Comparison of ENCODE assay signal across 9 cellular contexts in genomic region chr15:56040081-56041035, GRCh38. TPM values are rescaled to one million over a fixed set of nuclear protein-coding genes. Genes with fewer than 3 reads are reported as not detected.
DNase-seq lines count a peak whose midpoint lies in the region; ATAC-seq, FAIRE-seq and TF ChIP-seq lines count a peak whose summit lies in the region.
"Had no signal": no experiment of that assay in that cellular context is flagged by ENCODE, and none has a peak within 500 bp of the region (broad histone marks: within the 10 kb centered on the region; RNA-seq: fewer than 3 reads in every experiment).

No MANE protein-coding gene starts in this region.

- peaks cover 20% of the 10 kb centered on the region for H3K9me3 Mint-ChIP-seq in activated CD4-positive, alpha-beta T cell treated with anti-CD3 and anti-CD28 coated beads, Interleukin-2, amount 10 ng/mL, durations not matched to agents 24 days and 14 days

- no peak for TF ChIP-seq RAD21 in H1 (IDR thresholded peaks at IDR 0.05 in 1 of 2, conservative IDR thresholded peaks at IDR 0.05 in 1 of 2; ENCODE audit: low read depth in 2 of 2, low read length in 2 of 2)

- H3K4ac ChIP-seq in H1 (replicated peaks; ENCODE audit: insufficient read length, low read depth, low read length): no peak overlapping the region

- 0 out of 2 replicates have a peak overlapping the region, but pooled peaks have one; percentile 56 for H2BK20ac ChIP-seq in H1 (ENCODE audit: low read length)

- CTCF ChIA-PET in H1 (lab: Charles Lee; ENCODE audit: partially characterized antibody): interaction anchor here (1.1 to 3.2 kb wide), 2 partner anchors 13 to 22 kb away, joined by 6 to 18 read pairs; no protein-coding TSS in a partner anchor

- no peak overlapping the region for H3K23ac ChIP-seq in H1 (ENCODE audit: insufficient read length)

- H3K56ac ChIP-seq in H1 (replicated peaks; ENCODE audit: insufficient read length, low read depth, low read length): no peak overlapping the region

- H2BK5ac ChIP-seq in H1 (ENCODE audit: low read depth, low read length): no peak overlapping the region

- TF ChIP-seq POLR2A in H1 (IDR thresholded peaks at IDR 0.05; ENCODE audit: control extremely low read depth in 1 of 2, low read depth in 2 of 2, low read length in 2 of 2): no peak
- no peak for TF ChIP-seq POLR2A in GM18505 (IDR thresholded peaks at IDR 0.05; ENCODE audit: borderline replicate concordance, extremely low read depth, insufficient read depth, insufficient read length)

- no peaks in the 10 kb centered on the region for H3K36me3 ChIP-seq in H1 (ENCODE audit: control insufficient read depth in 2 of 4, insufficient read depth in 4 of 4, low read length in 3 of 4)

- H3K27ac ChIP-seq in H1 (ENCODE audit: low read depth, low read length): no peak overlapping the region
- H3K27ac ChIP-seq: VCaP had no signal

- no peak overlapping the region for H4K91ac ChIP-seq in H1 (replicated peaks; ENCODE audit: insufficient read length, low read length)

- no peaks in the 10 kb centered on the region for H3K27me3 ChIP-seq in H1 (replicated peaks in 1 of 4; ENCODE audit: control insufficient read depth in 3 of 4, extremely low read depth in 1 of 4, insufficient read depth in 3 of 4, low read length in 3 of 4)

- intact Hi-C loops in activated CD4-positive, alpha-beta T cell treated with anti-CD3 and anti-CD28 coated beads, Interleukin-2, amount 10 ng/mL, durations not matched to agents 24 days and 14 days (cut with micrococcal nuclease): no loop called here

- H3K14ac ChIP-seq in H1 (ENCODE audit: insufficient read length): no peak overlapping the region

- no peak overlapping the region for H4K5ac ChIP-seq in H1 (ENCODE audit: insufficient read length, low read depth, low read length)

- H3K23me2 ChIP-seq in H1 (ENCODE audit: low read depth, low read length): no peaks in the 10 kb centered on the region

- no peaks in the 10 kb centered on the region for H3K27me3 Mint-ChIP-seq in activated CD4-positive, alpha-beta T cell treated with anti-CD3 and anti-CD28 coated beads, Interleukin-2, amount 10 ng/mL, durations not matched to agents 24 days and 14 days

- no peak for TF ChIP-seq EP300 in H1 (IDR thresholded peaks at IDR 0.05; ENCODE audit: borderline replicate concordance in 1 of 2, low read depth in 2 of 2, low read length in 2 of 2)

- no peak overlapping the region for H3K9ac ChIP-seq in H1 (replicated peaks in 1 of 4; ENCODE audit: extremely low read depth in 1 of 4, low read depth in 3 of 4, low read length in 3 of 4)

- no peak overlapping the region for H3K18ac ChIP-seq in H1 (ENCODE audit: extremely low read depth, low read length)

- TF ChIP-seq CTCF in H1 (IDR thresholded peaks at IDR 0.05; ENCODE audit: control extremely low read depth in 1 of 3, insufficient read depth in 1 of 3, low read depth in 1 of 3, low read length in 3 of 3): no peak

- 85% methylated on average over 8 of the region's 8 CpGs; no CpG with 5 or more reads in 1 of the 2 experiments for WGBS in H1 (ENCODE audit: extremely low coverage in 1 of 2, insufficient coverage in 1 of 2, insufficient read length in 1 of 2, insufficient replicate concordance in 2 of 2, low coverage in 1 of 2, low lambda C conversion rate in 2 of 2, missing lambda C conversion rate in 1 of 2), 2 experiments

- no peak overlapping the region for H3K4me3 ChIP-seq in H1 (ENCODE audit: extremely low read depth in 1 of 4, insufficient read depth in 2 of 4, low read depth in 3 of 4, low read length in 4 of 4)

- H3K79me2 ChIP-seq in H1 (ENCODE audit: control insufficient read depth in 1 of 2, insufficient read depth in 2 of 2, low read length in 2 of 2): no peaks in the 10 kb centered on the region

- peak; percentile 33 to 36 for DNase-seq in activated CD4-positive, alpha-beta T cell treated with anti-CD3 and anti-CD28 coated beads for 4 hours
- DNase-seq in activated CD4-positive, alpha-beta T cell treated with anti-CD3 and anti-CD28 coated beads, Interleukin-2, amount 10 ng/mL, durations not matched to agents 24 days and 14 days: no peak
- peak; percentile 98 for DNase-seq in NCI-H226
- DNase-seq in H1 (ENCODE audit: low read depth in 1 of 2, low spot score in 2 of 2): peak in 1 of 2 experiments; percentile 25
- DNase-seq in mucosa of gallbladder (ENCODE audit: low spot score): peak; percentile 84
- no peak for DNase-seq in NCI-H187 (lab: John Stamatoyannopoulos, UW)
- no peak for DNase-seq in NCI-H128 (lab: John Stamatoyannopoulos, UW; ENCODE audit: unreplicated experiment)

- H2BK120ac ChIP-seq in H1 (replicated peaks; ENCODE audit: low read depth, low read length): no peak overlapping the region

- H2BK12ac ChIP-seq in H1 (ENCODE audit: low read depth, low read length): peak overlapping the region; percentile 20; the same call in 1 of the 2 replicates

- H3K27ac Mint-ChIP-seq in activated CD4-positive, alpha-beta T cell treated with anti-CD3 and anti-CD28 coated beads, Interleukin-2, amount 10 ng/mL, durations not matched to agents 24 days and 14 days: no peak overlapping the region

- H3K9me3 ChIP-seq in H1 (ENCODE audit: insufficient read depth in 2 of 2, low read depth in 1 of 2, low read length in 1 of 2): no peaks in the 10 kb centered on the region

- H3K4me2 ChIP-seq in H1 (ENCODE audit: insufficient read depth in 1 of 2, low read depth in 2 of 2, low read length in 2 of 2): no peak overlapping the region

- no peak overlapping the region for H3K4me3 Mint-ChIP-seq in activated CD4-positive, alpha-beta T cell treated with anti-CD3 and anti-CD28 coated beads, Interleukin-2, amount 10 ng/mL, durations not matched to agents 24 days and 14 days

- H3K36me3 Mint-ChIP-seq in activated CD4-positive, alpha-beta T cell treated with anti-CD3 and anti-CD28 coated beads, Interleukin-2, amount 10 ng/mL, durations not matched to agents 24 days and 14 days (ENCODE audit: low read depth): peaks cover 9% of the 10 kb centered on the region

- peak overlapping the region; percentile 81 for H2AFZ ChIP-seq in H1 (ENCODE audit: low read length)

- peak overlapping the region; percentile 14; the same call in 1 of the 2 replicates for H4K8ac ChIP-seq in H1 (ENCODE audit: extremely low read depth, insufficient read depth, low read length)

- H2BK15ac ChIP-seq in H1 (ENCODE audit: low read length): no peak overlapping the region

- peaks cover 0 to 5% (median 2%) of the 10 kb centered on the region in 4 experiments; a peak in 4 of 7 replicates for H3K4me1 ChIP-seq in H1 (replicated peaks in 1 of 4; ENCODE audit: control insufficient read depth in 3 of 4, insufficient read depth in 4 of 4, low read length in 3 of 4)

- no peak for ATAC-seq in GM18505 (IDR thresholded peaks at IDR 0.05; ENCODE audit: unreplicated experiment)

- H3K4me1 Mint-ChIP-seq in activated CD4-positive, alpha-beta T cell treated with anti-CD3 and anti-CD28 coated beads, Interleukin-2, amount 10 ng/mL, durations not matched to agents 24 days and 14 days: peaks cover 30% of the 10 kb centered on the region

- POLR2A ChIA-PET in H1 (lab: Charles Lee; ENCODE audit: partially characterized antibody): no interaction called here

- H2AK5ac ChIP-seq in H1 (ENCODE audit: low read depth, low read length): no peak overlapping the region; the same call in 1 of the 2 replicates

- H3K79me1 ChIP-seq in H1 (ENCODE audit: low read depth, low read length): no peaks in the 10 kb centered on the region

- H4K20me1 ChIP-seq in H1 (replicated peaks in 1 of 2; ENCODE audit: control insufficient read depth in 1 of 2, insufficient read depth in 2 of 2, low read length in 2 of 2): no peaks in the 10 kb centered on the region

- FAIRE-seq in H1 (lab: Jason Lieb, UNC): no peak

TF ChIP-seq in H1, 55 proteins besides CTCF, POLR2A, EP300 and RAD21 (continues in another document):
- TF ChIP-seq PHF8 (conservative IDR thresholded peaks at IDR 0.05; ENCODE audit: low read depth, low read length) (no peak), CEBPB (IDR thresholded peaks at IDR 0.05; ENCODE audit: low read depth, low read length) (peak; percentile 84), USF2 (IDR thresholded peaks at IDR 0.05; ENCODE audit: low read length) (no peak; the same call in 1 of the 2 replicates), RBBP5 (IDR thresholded peaks at IDR 0.05; ENCODE audit: borderline replicate concordance, low read depth, low read length) (no peak), ATF3 (IDR thresholded peaks at IDR 0.05; ENCODE audit: insufficient read depth, low read depth, low read length) (0 out of 2 replicates have a peak, but pooled peaks have one; percentile 29), ZNF274 (IDR thresholded peaks at IDR 0.05; ENCODE audit: borderline replicate concordance, extremely low read depth, low read length) (no peak), GTF2F1 (IDR thresholded peaks at IDR 0.05; ENCODE audit: borderline replicate concordance, low read depth, low read length) (no peak), CHD1 (IDR thresholded peaks at IDR 0.05; ENCODE audit: low read depth, low read length) (no peak), MAX (IDR thresholded peaks at IDR 0.05) (peak; percentile 58)

RNA-seq across cellular contexts. Expression of gene NEDD4, which starts 46.9 kb away (rescaled TPM):
- 9.5 and 10.7 TPM in 2 replicates for total RNA-seq in activated CD4-positive, alpha-beta T cell treated with anti-CD3 and anti-CD28 coated beads, Interleukin-2, amount 10 ng/mL, durations not matched to agents 24 days and 14 days
- 3.9 and 5.2 TPM in 2 replicates for total RNA-seq in H1 (2021; fragmentation: NEBNext Ultra II Directional; extraction: Animal tissue kit (Norgen Biotek cat#: 25700))
- polyA plus RNA-seq in H1 (2011; rRNA removed): 0.85 and 0.95 TPM in 2 replicates
- 1.7 TPM for polyA plus RNA-seq in H1 (2011; cell fraction: cytosol; rRNA removed)
- 1.4 TPM for polyA plus RNA-seq in H1 (2011; cell fraction: nucleus; rRNA removed)
- polyA plus RNA-seq in H1 (2012, experiment 1 of 2): 1.2 to 1.8 TPM (median 1.4 TPM) in 4 replicates
- polyA plus RNA-seq in H1 (2012, experiment 2 of 2): 0.07 TPM
- polyA plus RNA-seq in H1 (2013, experiment 1 of 2): 4.4 TPM
- polyA plus RNA-seq in H1 (2013, experiment 2 of 2): 3.9 TPM
- polyA minus RNA-seq in H1 (2011; rRNA and poly(A)+ RNA removed): 2.8 and 4.0 TPM in 2 replicates
- polyA minus RNA-seq in H1 (2011; cell fraction: cytosol; rRNA and poly(A)+ RNA removed): 1.7 TPM
- 5.5 TPM for polyA minus RNA-seq in H1 (2011; cell fraction: nucleus; rRNA and poly(A)+ RNA removed)
- 14.4 TPM for total RNA-seq in mucosa of gallbladder

Comparison
In these comparisons a context has a peak if more than half of its experiments do, and no peak if none do; other contexts are left out.
1. DNase-seq: peak in activated CD4-positive, alpha-beta T cell treated with anti-CD3 and anti-CD28 coated beads for 4 hours (2 of 2), NCI-H226 (single experiment) and mucosa of gallbladder (single experiment); none in activated CD4-positive, alpha-beta T cell treated with anti-CD3 and anti-CD28 coated beads, Interleukin-2, amount 10 ng/mL, durations not matched to agents 24 days and 14 days (single experiment), NCI-H187 (0 of 2) and NCI-H128 (single experiment).